8 cellular contexts compared by ENCODE assay signal in the genomic region with DNA sequence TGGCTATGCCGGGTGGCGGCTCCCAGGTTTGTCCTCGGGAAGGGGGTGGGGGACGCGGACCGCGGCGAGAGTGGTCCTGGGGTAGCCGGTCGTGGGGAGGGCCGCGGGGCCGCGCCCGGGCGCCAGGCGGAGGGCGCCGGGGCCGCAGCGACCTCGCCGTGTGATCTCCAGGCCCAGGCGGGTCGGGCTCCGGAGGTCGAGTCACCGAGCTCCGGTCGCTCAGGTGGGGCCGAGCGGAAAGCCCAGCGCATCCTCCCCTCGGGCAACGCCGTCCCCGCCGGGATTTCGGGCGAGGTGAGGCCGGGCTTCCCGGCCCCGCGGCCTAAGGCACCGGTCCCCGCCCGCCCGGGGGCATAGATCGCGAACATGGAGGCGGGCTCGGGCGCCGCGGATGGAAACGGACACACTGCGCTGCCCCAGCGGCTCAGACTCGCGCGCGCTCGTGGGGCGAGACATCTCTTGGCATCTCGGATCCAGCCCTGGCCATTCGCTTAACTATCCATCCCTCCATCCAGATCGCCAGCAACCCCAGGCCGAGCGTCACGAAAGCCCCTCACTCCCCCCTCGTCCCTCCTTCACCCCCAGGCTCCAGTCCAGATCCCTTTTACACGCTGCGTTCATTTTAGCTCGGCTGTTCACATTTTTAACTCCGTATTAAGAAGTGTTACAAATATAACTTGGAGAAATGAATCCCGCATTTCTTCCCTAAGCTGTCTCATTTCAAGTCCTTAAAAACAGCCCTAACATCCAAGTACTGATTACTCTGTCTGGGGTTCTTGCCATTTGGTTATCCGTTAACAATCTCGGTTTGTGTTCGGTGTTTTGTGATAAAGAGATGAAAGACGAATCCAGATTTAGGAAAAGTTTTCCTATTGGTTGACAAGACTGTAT. TPM values are rescaled to one million over a fixed set of nuclear protein-coding genes. Genes with fewer than 3 reads are reported as not detected.
DNase-seq lines count a peak whose midpoint lies in the region; TF ChIP-seq lines count a peak whose summit lies in the region.

No MANE protein-coding gene starts in this region.

- CTCF ChIA-PET in activated naive CD4-positive, alpha-beta T cell treated with anti-CD3 and anti-CD28 coated beads, Interleukin-2, amount 10 ng/mL, durations not matched to agents 7 days and 5 days (lab: Charles Lee), result no interaction called here

- H3K27me3 Mint-ChIP-seq in activated naive CD4-positive, alpha-beta T cell treated with anti-CD3 and anti-CD28 coated beads, Interleukin-2, amount 10 ng/mL, durations not matched to agents 7 days and 5 days, result peaks cover 44% of the 10 kb centered on the region

- peak overlapping the region; percentile 94 to 99 for H3K27ac ChIP-seq in uterus

- peak overlapping the region; percentile 65 for H3K4me3 Mint-ChIP-seq in activated naive CD4-positive, alpha-beta T cell treated with anti-CD3 and anti-CD28 coated beads, Interleukin-2, amount 10 ng/mL, durations not matched to agents 7 days and 5 days

- peaks cover 3% of the 10 kb centered on the region for H3K36me3 Mint-ChIP-seq in activated naive CD4-positive, alpha-beta T cell treated with anti-CD3 and anti-CD28 coated beads, Interleukin-2, amount 10 ng/mL, durations not matched to agents 7 days and 5 days

- H3K4me1 ChIP-seq in uterus, result no peaks in the 10 kb centered on the region

- intact Hi-C loops in uterus (cut with DNase I; ENCODE audit: low total_unique reads), result no loop called here

- no peaks in the 10 kb centered on the region for H3K9me3 ChIP-seq in uterus

- no peaks in the 10 kb centered on the region for H3K9me3 Mint-ChIP-seq in activated naive CD4-positive, alpha-beta T cell treated with anti-CD3 and anti-CD28 coated beads, Interleukin-2, amount 10 ng/mL, durations not matched to agents 7 days and 5 days

- DNase-seq in activated naive CD4-positive, alpha-beta T cell treated with anti-CD3 and anti-CD28 coated beads, Interleukin-2, amount 10 ng/mL, durations not matched to agents 7 days and 5 days, result no peak
- no peak for DNase-seq in activated naive CD4-positive, alpha-beta T cell (lab: John Stamatoyannopoulos, UW)
- DNase-seq in HFF-Myc (ENCODE audit: extremely low read depth, low read depth) (no peak), NCI-H1417 (lab: John Stamatoyannopoulos, UW) (peak; percentile 53 to 93 (median 85)), fibroblast of peridontal ligament (ENCODE audit: extremely low read depth) (peak; percentile 69), myocyte (ENCODE audit: low read depth) (peak; percentile 76), uterus (peak; percentile 61 to 67)
- peak; percentile 0 for DNase-seq in activated CD4-positive, alpha-beta T cell treated with anti-CD3 and anti-CD28 coated beads, Interleukin-2, amount 50 U/mL, for 1 hour

- no peak for TF ChIP-seq POLR2A in uterus (IDR thresholded peaks at IDR 0.05)

- H3K4me1 Mint-ChIP-seq in activated naive CD4-positive, alpha-beta T cell treated with anti-CD3 and anti-CD28 coated beads, Interleukin-2, amount 10 ng/mL, durations not matched to agents 7 days and 5 days, result peaks cover 12% of the 10 kb centered on the region

- H3K27me3 ChIP-seq in uterus, result no peaks in the 10 kb centered on the region

- H3K27ac Mint-ChIP-seq in activated naive CD4-positive, alpha-beta T cell treated with anti-CD3 and anti-CD28 coated beads, Interleukin-2, amount 10 ng/mL, durations not matched to agents 7 days and 5 days, result no peak overlapping the region

- TF ChIP-seq CTCF in HFF-Myc (IDR thresholded peaks at IDR 0.05; ENCODE audit: low read depth, low read length, missing control alignments) (no peak), uterus (IDR thresholded peaks at IDR 0.05) (no peak)

- H3K36me3 ChIP-seq in uterus, result no peaks in the 10 kb centered on the region

- peak overlapping the region; percentile 73 for H3K4me3 ChIP-seq in HFF-Myc (replicated peaks; ENCODE audit: low read depth, low read length)
- peak overlapping the region; percentile 54 to 79 for H3K4me3 ChIP-seq in uterus

RNA-seq across cellular contexts. Expression of a gene that starts 0.5 kb away (rescaled TPM):
- total RNA-seq in myocyte (12.4 and 16.8 TPM in 2 replicates), uterus (10 to 100 TPM in 3 of 4 donors, 1 to 10 TPM in 1; 2.3 to 27.6 (median 18.6) TPM)
- 1.9 TPM for polyA plus RNA-seq in myocyte (2012)

Comparison
In these comparisons a context has a peak if more than half of its experiments do, and no peak if none do; other contexts are left out.
1. DNase-seq: peak in NCI-H1417 (3 of 3), activated CD4-positive, alpha-beta T cell treated with anti-CD3 and anti-CD28 coated beads, Interleukin-2, amount 50 U/mL, for 1 hour (single experiment), fibroblast of peridontal ligament (single experiment), myocyte (single experiment) and uterus (2 of 2); none in activated naive CD4-positive, alpha-beta T cell treated with anti-CD3 and anti-CD28 coated beads, Interleukin-2, amount 10 ng/mL, durations not matched to agents 7 days and 5 days (single experiment), activated naive CD4-positive, alpha-beta T cell (0 of 4) and HFF-Myc (single experiment).